Comparison of ENCODE assay signal across 1 cellular context in the genomic region with DNA sequence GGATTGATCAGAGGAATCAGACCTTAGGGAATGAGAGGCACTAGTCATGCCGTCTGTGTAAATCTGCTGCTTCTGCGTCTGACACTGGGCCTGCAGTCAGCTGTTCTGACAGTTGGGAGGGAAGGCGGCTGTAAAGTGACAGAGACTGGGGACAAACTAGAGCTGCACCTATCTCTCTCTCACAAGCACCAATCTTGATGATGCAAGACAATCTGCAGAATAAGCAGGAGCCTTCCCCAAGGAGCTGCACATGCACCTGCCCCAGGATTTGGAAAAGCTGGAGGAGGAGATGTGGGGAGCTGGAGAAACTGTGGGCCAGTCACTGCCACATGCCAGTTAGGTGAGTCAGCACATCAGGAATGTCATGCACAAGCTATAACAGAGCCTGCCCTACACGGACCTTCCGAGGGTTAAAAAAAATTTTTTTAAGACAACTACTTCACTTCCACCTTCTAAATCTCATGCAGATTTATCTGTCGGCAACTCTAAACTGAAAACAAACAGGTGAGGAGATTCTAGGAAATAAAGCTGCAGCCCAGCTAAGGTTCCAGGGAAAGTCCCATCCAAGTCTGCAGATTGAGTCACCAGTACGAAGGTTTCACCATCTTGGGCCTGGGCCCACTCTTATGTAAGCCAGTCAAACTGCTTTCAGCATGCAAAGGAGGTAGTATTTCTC.
TF ChIP-seq lines count a peak whose summit lies in the region.

No MANE protein-coding gene starts in this region.

TF ChIP-seq in SK-N-SH, 30 proteins besides CTCF, POLR2A, EP300 and RAD21 (continued from another document):
- TF ChIP-seq GABPA (IDR thresholded peaks at IDR 0.05; ENCODE audit: low read depth) = no peak
- TF ChIP-seq, protein P1, sequence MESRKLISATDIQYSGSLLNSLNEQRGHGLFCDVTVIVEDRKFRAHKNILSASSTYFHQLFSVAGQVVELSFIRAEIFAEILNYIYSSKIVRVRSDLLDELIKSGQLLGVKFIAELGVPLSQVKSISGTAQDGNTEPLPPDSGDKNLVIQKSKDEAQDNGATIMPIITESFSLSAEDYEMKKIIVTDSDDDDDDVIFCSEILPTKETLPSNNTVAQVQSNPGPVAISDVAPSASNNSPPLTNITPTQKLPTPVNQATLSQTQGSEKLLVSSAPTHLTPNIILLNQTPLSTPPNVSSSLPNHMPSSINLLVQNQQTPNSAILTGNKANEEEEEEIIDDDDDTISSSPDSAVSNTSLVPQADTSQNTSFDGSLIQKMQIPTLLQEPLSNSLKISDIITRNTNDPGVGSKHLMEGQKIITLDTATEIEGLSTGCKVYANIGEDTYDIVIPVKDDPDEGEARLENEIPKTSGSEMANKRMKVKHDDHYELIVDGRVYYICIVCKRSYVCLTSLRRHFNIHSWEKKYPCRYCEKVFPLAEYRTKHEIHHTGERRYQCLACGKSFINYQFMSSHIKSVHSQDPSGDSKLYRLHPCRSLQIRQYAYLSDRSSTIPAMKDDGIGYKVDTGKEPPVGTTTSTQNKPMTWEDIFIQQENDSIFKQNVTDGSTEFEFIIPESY (IDR thresholded peaks at IDR 0.05; ENCODE audit: borderline replicate concordance, low read depth) = no peak
- TF ChIP-seq JUND (IDR thresholded peaks at IDR 0.05) = peak; percentile 89
- TF ChIP-seq GATA2 (CRISPR knock-in tag; IDR thresholded peaks at IDR 0.05) = no peak
- TF ChIP-seq, protein P2, sequence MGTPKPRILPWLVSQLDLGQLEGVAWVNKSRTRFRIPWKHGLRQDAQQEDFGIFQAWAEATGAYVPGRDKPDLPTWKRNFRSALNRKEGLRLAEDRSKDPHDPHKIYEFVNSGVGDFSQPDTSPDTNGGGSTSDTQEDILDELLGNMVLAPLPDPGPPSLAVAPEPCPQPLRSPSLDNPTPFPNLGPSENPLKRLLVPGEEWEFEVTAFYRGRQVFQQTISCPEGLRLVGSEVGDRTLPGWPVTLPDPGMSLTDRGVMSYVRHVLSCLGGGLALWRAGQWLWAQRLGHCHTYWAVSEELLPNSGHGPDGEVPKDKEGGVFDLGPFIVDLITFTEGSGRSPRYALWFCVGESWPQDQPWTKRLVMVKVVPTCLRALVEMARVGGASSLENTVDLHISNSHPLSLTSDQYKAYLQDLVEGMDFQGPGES (IDR thresholded peaks at IDR 0.05; ENCODE audit: low read depth, low read length) = no peak
- no peak for TF ChIP-seq TAF1 (IDR thresholded peaks at IDR 0.05; ENCODE audit: borderline replicate concordance, low read depth, low read length)
- TF ChIP-seq YY1 (IDR thresholded peaks at IDR 0.05; ENCODE audit: low read depth) = no peak
- TF ChIP-seq MXI1 (IDR thresholded peaks at IDR 0.05; ENCODE audit: low read depth, low read length) = no peak
- TF ChIP-seq, protein P3, sequence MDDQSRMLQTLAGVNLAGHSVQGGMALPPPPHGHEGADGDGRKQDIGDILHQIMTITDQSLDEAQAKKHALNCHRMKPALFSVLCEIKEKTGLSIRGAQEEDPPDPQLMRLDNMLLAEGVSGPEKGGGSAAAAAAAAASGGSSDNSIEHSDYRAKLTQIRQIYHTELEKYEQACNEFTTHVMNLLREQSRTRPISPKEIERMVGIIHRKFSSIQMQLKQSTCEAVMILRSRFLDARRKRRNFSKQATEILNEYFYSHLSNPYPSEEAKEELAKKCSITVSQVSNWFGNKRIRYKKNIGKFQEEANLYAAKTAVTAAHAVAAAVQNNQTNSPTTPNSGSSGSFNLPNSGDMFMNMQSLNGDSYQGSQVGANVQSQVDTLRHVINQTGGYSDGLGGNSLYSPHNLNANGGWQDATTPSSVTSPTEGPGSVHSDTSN (IDR thresholded peaks at IDR 0.05) = peak; percentile 55
- TF ChIP-seq EZH2phosphoT487 (IDR thresholded peaks at IDR 0.05; ENCODE audit: borderline replicate concordance, low read depth) = no peak
- TF ChIP-seq SIN3A (IDR thresholded peaks at IDR 0.05; ENCODE audit: borderline replicate concordance, low read depth, low read length) = no peak
- TF ChIP-seq MEF2A (IDR thresholded peaks at IDR 0.05; ENCODE audit: borderline replicate concordance, low read depth) = no peak
- TF ChIP-seq CHD2 (IDR thresholded peaks at IDR 0.05; ENCODE audit: low read length, partially characterized antibody) = no peak
- peak; percentile 67; the same call in 1 of the 2 replicates for TF ChIP-seq TEAD4 (IDR thresholded peaks at IDR 0.05; ENCODE audit: borderline replicate concordance, insufficient read depth)
- peak; percentile 79 for TF ChIP-seq FOSL2 (IDR thresholded peaks at IDR 0.05; ENCODE audit: borderline replicate concordance, low read depth)
- no peak; the same call in 1 of the 2 replicates for TF ChIP-seq RXRA (IDR thresholded peaks at IDR 0.05; ENCODE audit: borderline replicate concordance, low read depth)
- peak; percentile 78 for TF ChIP-seq NFIC (IDR thresholded peaks at IDR 0.05; ENCODE audit: borderline replicate concordance)
- TF ChIP-seq, protein P4, sequence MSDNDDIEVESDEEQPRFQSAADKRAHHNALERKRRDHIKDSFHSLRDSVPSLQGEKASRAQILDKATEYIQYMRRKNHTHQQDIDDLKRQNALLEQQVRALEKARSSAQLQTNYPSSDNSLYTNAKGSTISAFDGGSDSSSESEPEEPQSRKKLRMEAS (IDR thresholded peaks at IDR 0.05; ENCODE audit: low read depth) = no peak
- no peak for TF ChIP-seq ELF1 (IDR thresholded peaks at IDR 0.05)
- no peak for TF ChIP-seq RFX5 (IDR thresholded peaks at IDR 0.05; ENCODE audit: low read length)
- peak; percentile 66 for TF ChIP-seq TCF12 (IDR thresholded peaks at IDR 0.05)
- TF ChIP-seq POLR2AphosphoS5 (IDR thresholded peaks at IDR 0.05; ENCODE audit: low read depth, low read length) = no peak
- TF ChIP-seq FOXJ3 (CRISPR knock-in tag; IDR thresholded peaks at IDR 0.05) = no peak
- TF ChIP-seq SMC3 (IDR thresholded peaks at IDR 0.05; ENCODE audit: low read depth, low read length) = no peak
- TF ChIP-seq NRF1 (IDR thresholded peaks at IDR 0.05; ENCODE audit: low read depth, low read length) = no peak
